12 cellular contexts compared by ENCODE assay signal in genomic region chr14:67477926-67478915, GRCh38. TPM values are rescaled to one million over a fixed set of nuclear protein-coding genes. Genes with fewer than 3 reads are reported as not detected.
A peak's percentile ranks its signal among the peaks of the same experiment; 100 is the strongest.
DNase-seq lines count a peak whose midpoint lies in the region; ATAC-seq and TF ChIP-seq lines count a peak whose summit lies in the region.
"Had no signal": no experiment of that assay in that cellular context is flagged by ENCODE, and none has a peak within 500 bp of the region (broad histone marks: within the 10 kb centered on the region; RNA-seq: fewer than 3 reads in every experiment).

No MANE protein-coding gene starts in this region.

- H3K4me3 ChIP-seq in BLaER1: no peak overlapping the region
- no peak overlapping the region for H3K4me3 ChIP-seq in body of pancreas
- H3K4me3 ChIP-seq: left ventricle myocardium inferior had no signal

- H3K4me2 ChIP-seq in BLaER1: peak overlapping the region; percentile 52

- intact Hi-C loops in body of pancreas (cut with DNase I): no loop called here

- H3K27ac ChIP-seq in BLaER1 (no peak overlapping the region), foreskin keratinocyte (no peak overlapping the region), body of pancreas (no peak overlapping the region)
- H3K27ac ChIP-seq: left ventricle myocardium inferior had no signal

- no peaks in the 10 kb centered on the region for H4K20me1 ChIP-seq in BLaER1

- WGBS in body of pancreas, 2 donors: 89% methylated on average over 12 of the region's 12 CpGs

- DNase-seq in DMS79 treated with DMSO at 0.1 percent for 48 hours (lab: John Stamatoyannopoulos, UW) (peak; percentile 100), NCI-H345 treated with DMSO at 0.1 percent for 48 hours (lab: John Stamatoyannopoulos, UW; ENCODE audit: unreplicated experiment) (peak; percentile 96), foreskin keratinocyte (peak; percentile 45 to 73), omental fat pad (ENCODE audit: low spot score) (no peak), body of pancreas (no peak), ureter (ENCODE audit: low spot score) (no peak)
- DNase-seq: activated CD4-positive, alpha-beta T cell treated with anti-CD3 and anti-CD28 coated beads, Interleukin-2, amount 10 ng/mL, durations not matched to agents 24 days and 14 days; effector memory CD4-positive, alpha-beta T cell; left ventricle myocardium inferior; occipital lobe had no signal

- ATAC-seq in foreskin keratinocyte (peak; percentile 39), omental fat pad (ENCODE audit: low FRiP score) (no peak), body of pancreas (no peak), HG02840 (IDR thresholded peaks at IDR 0.05; ENCODE audit: low FRiP score, unreplicated experiment) (no peak)

- H3K9me3 ChIP-seq in BLaER1 (no peaks in the 10 kb centered on the region), body of pancreas (no peaks in the 10 kb centered on the region)
- H3K9me3 ChIP-seq: left ventricle myocardium inferior had no signal

- 0 out of 2 replicates have a peak overlapping the region, but pooled peaks have one; percentile 5 for H3K9ac ChIP-seq in BLaER1

- no peaks in the 10 kb centered on the region for H3K36me3 ChIP-seq in BLaER1
- H3K36me3 ChIP-seq in body of pancreas (replicated peaks in 1 of 2; ENCODE audit: insufficient read depth in 1 of 2, low read depth in 2 of 2): no peaks in the 10 kb centered on the region
- H3K36me3 ChIP-seq: left ventricle myocardium inferior had no signal

- H3K27me3 ChIP-seq in BLaER1 (no peaks in the 10 kb centered on the region), foreskin keratinocyte (no peaks in the 10 kb centered on the region), body of pancreas (no peaks in the 10 kb centered on the region)

- peaks cover 40% of the 10 kb centered on the region for H3K4me1 ChIP-seq in BLaER1
- peaks cover 9% of the 10 kb centered on the region for H3K4me1 ChIP-seq in foreskin keratinocyte
- H3K4me1 ChIP-seq in body of pancreas: no peaks in the 10 kb centered on the region

- TF ChIP-seq CTCF in foreskin keratinocyte (conservative IDR thresholded peaks at IDR 0.05) (no peak), omental fat pad (IDR thresholded peaks at IDR 0.05) (no peak), body of pancreas (IDR thresholded peaks at IDR 0.05) (no peak)

- TF ChIP-seq POLR2A in body of pancreas (IDR thresholded peaks at IDR 0.05): no peak

RNA-seq across cellular contexts. Expression of gene TMEM229B, which starts 10.3 kb away (rescaled TPM):
- total RNA-seq in foreskin keratinocyte (2.2 and 3.4 TPM in 2 replicates), omental fat pad (1 to 10 TPM in 2 of 4 donors, under 1 TPM in 2; 0.84 to 6.6 (median 1.3) TPM), body of pancreas (1 to 10 TPM; 2.0 to 4.4 TPM), ureter (24.7 TPM)
- polyA plus RNA-seq in foreskin keratinocyte: 1.5 and 2.2 TPM in 2 replicates

RNA-seq across cellular contexts. Expression of gene PLEKHH1, which starts 54.9 kb away (rescaled TPM):
- 3.5 and 3.8 TPM in 2 replicates for total RNA-seq in foreskin keratinocyte
- 1.4 and 2.0 TPM in 2 replicates for polyA plus RNA-seq in foreskin keratinocyte
- total RNA-seq in omental fat pad: 1 to 10 TPM; 1.7 to 7.5 (median 5.5) TPM
- total RNA-seq in body of pancreas: 10 to 100 TPM; 32.7 to 54.7 TPM
- total RNA-seq in ureter: 46.3 TPM

Comparison
In these comparisons a context has a peak if more than half of its experiments do, and no peak if none do; other contexts are left out.
1. DNase-seq: peak in DMS79 treated with DMSO at 0.1 percent for 48 hours (single experiment), NCI-H345 treated with DMSO at 0.1 percent for 48 hours (single experiment) and foreskin keratinocyte (2 of 2); none in omental fat pad (single experiment), body of pancreas (0 of 4) and ureter (single experiment).